In the genomic region with DNA sequence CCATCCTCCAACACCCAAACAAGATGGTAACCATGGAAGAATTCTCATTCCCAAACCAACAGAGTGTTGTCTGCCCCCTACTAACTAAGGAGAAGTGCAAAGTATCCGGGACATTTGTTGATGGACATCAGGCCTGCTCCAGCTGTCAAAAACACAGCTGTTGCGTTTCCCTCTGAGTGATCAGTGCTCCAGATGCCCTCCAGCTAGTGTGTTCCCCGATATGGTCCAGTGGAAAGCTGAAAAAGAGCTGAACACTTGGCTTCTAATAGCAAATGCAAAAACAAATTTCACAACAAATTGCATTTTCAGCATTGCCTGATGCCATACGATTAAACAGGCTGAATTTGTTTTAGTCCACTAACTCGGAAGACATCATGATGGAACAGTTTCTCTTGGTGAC, we compare ENCODE assay signal across 1 cellular context.
TF ChIP-seq lines count a peak whose summit lies in the region.

No MANE protein-coding gene starts in this region.

TF ChIP-seq in HepG2, 621 proteins besides CTCF, POLR2A, EP300 and RAD21 (continued from another document):
- TF ChIP-seq, protein P1, sequence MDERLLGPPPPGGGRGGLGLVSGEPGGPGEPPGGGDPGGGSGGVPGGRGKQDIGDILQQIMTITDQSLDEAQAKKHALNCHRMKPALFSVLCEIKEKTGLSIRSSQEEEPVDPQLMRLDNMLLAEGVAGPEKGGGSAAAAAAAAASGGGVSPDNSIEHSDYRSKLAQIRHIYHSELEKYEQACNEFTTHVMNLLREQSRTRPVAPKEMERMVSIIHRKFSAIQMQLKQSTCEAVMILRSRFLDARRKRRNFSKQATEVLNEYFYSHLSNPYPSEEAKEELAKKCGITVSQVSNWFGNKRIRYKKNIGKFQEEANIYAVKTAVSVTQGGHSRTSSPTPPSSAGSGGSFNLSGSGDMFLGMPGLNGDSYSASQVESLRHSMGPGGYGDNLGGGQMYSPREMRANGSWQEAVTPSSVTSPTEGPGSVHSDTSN (CRISPR knock-in tag; IDR thresholded peaks at IDR 0.05) = no peak
